ENCODE assay signal across 8 cellular contexts in genomic region chr13:110455941-110456340, GRCh38.
DNase-seq lines count a peak whose midpoint lies in the region; ATAC-seq and TF ChIP-seq lines count a peak whose summit lies in the region.

No MANE protein-coding gene starts in this region.

- no peak overlapping the region for H3K27ac Mint-ChIP-seq in CD4-positive, alpha-beta memory T cell
- no peak overlapping the region for H3K27ac Mint-ChIP-seq in dendritic cell treated with granulocyte-macrophage colony-stimulating factor and Interleukin-4, amounts not matched to agents 40 ng/mL and 50 ng/mL, for 4 days

- H3K4me1 ChIP-seq in CD4-positive, alpha-beta memory T cell (ENCODE audit: insufficient read depth, low read length): peaks cover 5% of the 10 kb centered on the region
- peaks cover 4% of the 10 kb centered on the region for H3K4me1 ChIP-seq in lower lobe of right lung

- no peak overlapping the region for H3K27ac ChIP-seq in CD4-positive, alpha-beta memory T cell (ENCODE audit: low read depth, low read length)
- H3K27ac ChIP-seq in lower lobe of right lung: no peak overlapping the region

- no peak overlapping the region for H3K4me3 ChIP-seq in CD4-positive, alpha-beta memory T cell (ENCODE audit: low read length in 2 of 2)
- no peak overlapping the region for H3K4me3 ChIP-seq in lower lobe of right lung

- peak; percentile 78 for TF ChIP-seq CTCF in lower lobe of right lung (IDR thresholded peaks at IDR 0.05)

- peaks cover 15 to 17% of the 10 kb centered on the region in 2 donors for H3K27me3 Mint-ChIP-seq in CD4-positive, alpha-beta memory T cell
- peaks cover 37% of the 10 kb centered on the region for H3K27me3 Mint-ChIP-seq in dendritic cell treated with granulocyte-macrophage colony-stimulating factor and Interleukin-4, amounts not matched to agents 40 ng/mL and 50 ng/mL, for 4 days

- peak overlapping the region in 6 of 8 donors; percentile 22 to 78 (median 66) for H3K4me3 Mint-ChIP-seq in CD4-positive, alpha-beta memory T cell
- H3K4me3 Mint-ChIP-seq in dendritic cell treated with granulocyte-macrophage colony-stimulating factor and Interleukin-4, amounts not matched to agents 40 ng/mL and 50 ng/mL, for 4 days: peak overlapping the region; percentile 33

- no peaks in the 10 kb centered on the region for H3K9me3 ChIP-seq in CD4-positive, alpha-beta memory T cell (ENCODE audit: control insufficient read depth in 1 of 2, low read length in 2 of 2)
- no peaks in the 10 kb centered on the region for H3K9me3 ChIP-seq in lower lobe of right lung

- POLR2A ChIA-PET in CD4-positive, alpha-beta memory T cell (lab: Charles Lee; ENCODE audit: partially characterized antibody): no interaction called here

- H3K9me3 Mint-ChIP-seq in CD4-positive, alpha-beta memory T cell: no peaks in the 10 kb centered on the region
- H3K9me3 Mint-ChIP-seq in dendritic cell treated with granulocyte-macrophage colony-stimulating factor and Interleukin-4, amounts not matched to agents 40 ng/mL and 50 ng/mL, for 4 days: no peaks in the 10 kb centered on the region

- peak; percentile 98 for ATAC-seq in GM19372 (IDR thresholded peaks at IDR 0.05; ENCODE audit: low read depth, unreplicated experiment)
- ATAC-seq in HG03432 (IDR thresholded peaks at IDR 0.05; ENCODE audit: unreplicated experiment): peak; percentile 98
- ATAC-seq in lower lobe of right lung: peak; percentile 92 to 93

- no peaks in the 10 kb centered on the region for H3K27me3 ChIP-seq in CD4-positive, alpha-beta memory T cell (ENCODE audit: insufficient read depth, low read length)
- H3K27me3 ChIP-seq in lower lobe of right lung (ENCODE audit: low read depth): no peaks in the 10 kb centered on the region

- peak in 4 of 5 donors; percentile 31 to 48 (median 44) for DNase-seq in CD4-positive, alpha-beta memory T cell
- DNase-seq in NCI-H345 treated with DMSO at 0.1 percent for 48 hours (lab: John Stamatoyannopoulos, UW; ENCODE audit: unreplicated experiment) (peak; percentile 60), lower lobe of right lung (peak; percentile 86)
- peak; percentile 77 for DNase-seq in activated CD4-positive, alpha-beta T cell treated with anti-CD3 and anti-CD28 coated beads for 48 hours
- DNase-seq in stimulated activated CD8-positive, alpha-beta memory T cell treated with anti-CD3 and anti-CD28 coated beads, Interleukin-12 subunit alpha, Interleukin-12 subunit beta, amount 100 ng/mL, for 4 hours (ENCODE audit: low read depth): peak; percentile 9

- H3K36me3 ChIP-seq in CD4-positive, alpha-beta memory T cell (ENCODE audit: insufficient read depth, low read length): no peaks in the 10 kb centered on the region
- peaks cover 62% of the 10 kb centered on the region for H3K36me3 ChIP-seq in lower lobe of right lung

- intact Hi-C loops in CD4-positive, alpha-beta memory T cell (cut with micrococcal nuclease): loop anchor here (10.0 kb wide), 1 partner anchor 159 kb away; the partner anchor contains the start of gene NAXD
- intact Hi-C loops in dendritic cell treated with granulocyte-macrophage colony-stimulating factor and Interleukin-4, amounts not matched to agents 40 ng/mL and 50 ng/mL, for 4 days (cut with micrococcal nuclease): loop anchor here (5.0 kb wide), 1 partner anchor 361 kb away; no protein-coding TSS in a partner anchor
- intact Hi-C loops in lower lobe of right lung (cut with DNase I): no loop called here

- CTCF ChIA-PET in CD4-positive, alpha-beta memory T cell (lab: Charles Lee; ENCODE audit: partially characterized antibody): interaction anchor here (0.7 to 2.2 kb wide), 16 partner anchors 9 to 766 kb away, joined by 3 to 10 read pairs (median 4); partner anchors contain the start of gene RAB20

- peaks cover 4 to 5% (median 5%) of the 10 kb centered on the region in 4 donors for H3K4me1 Mint-ChIP-seq in CD4-positive, alpha-beta memory T cell
- peaks cover 11% of the 10 kb centered on the region for H3K4me1 Mint-ChIP-seq in dendritic cell treated with granulocyte-macrophage colony-stimulating factor and Interleukin-4, amounts not matched to agents 40 ng/mL and 50 ng/mL, for 4 days (ENCODE audit: low read depth)

- no peaks in the 10 kb centered on the region for H3K36me3 Mint-ChIP-seq in CD4-positive, alpha-beta memory T cell
- H3K36me3 Mint-ChIP-seq in dendritic cell treated with granulocyte-macrophage colony-stimulating factor and Interleukin-4, amounts not matched to agents 40 ng/mL and 50 ng/mL, for 4 days (ENCODE audit: low read depth): no peaks in the 10 kb centered on the region

Comparison
In these comparisons a context has a peak if more than half of its experiments do, and no peak if none do; other contexts are left out.
1. DNase-seq: peak in every context shown above with its lines; median percentile 86 in lower lobe of right lung; 77 in activated CD4-positive, alpha-beta T cell treated with anti-CD3 and anti-CD28 coated beads for 48 hours; 60 in NCI-H345 treated with DMSO at 0.1 percent for 48 hours; 44 in CD4-positive, alpha-beta memory T cell; 9 in stimulated activated CD8-positive, alpha-beta memory T cell treated with anti-CD3 and anti-CD28 coated beads, Interleukin-12 subunit alpha, Interleukin-12 subunit beta, amount 100 ng/mL, for 4 hours.